ENCODE assay signal across 17 cellular contexts in genomic region chr20:6857929-6858328, GRCh38.
DNase-seq lines count a peak whose midpoint lies in the region; ATAC-seq and TF ChIP-seq lines count a peak whose summit lies in the region.
"Had no signal": no experiment of that assay in that cellular context is flagged by ENCODE, and none has a peak within 500 bp of the region (broad histone marks: within the 10 kb centered on the region; RNA-seq: fewer than 3 reads in every experiment).

No MANE protein-coding gene starts in this region.

- H3K4me3 Mint-ChIP-seq in neural progenitor cell, result no peak overlapping the region
- H3K4me3 Mint-ChIP-seq: B cell; CD4-positive, alpha-beta T cell; CD8-positive, alpha-beta T cell had no signal

- no peak overlapping the region for H3K27ac Mint-ChIP-seq in neural progenitor cell
- H3K27ac Mint-ChIP-seq: B cell; CD4-positive, alpha-beta T cell; CD8-positive, alpha-beta T cell had no signal

- no peaks in the 10 kb centered on the region for H3F3A ChIP-seq in neural progenitor cell (ENCODE audit: low read depth)

- H4K20me1 ChIP-seq in neural progenitor cell (ENCODE audit: low read depth), result no peaks in the 10 kb centered on the region
- H4K20me1 ChIP-seq: BLaER1 treated with 17β-estradiol and CSF1 and Interleukin-3, amounts not matched to agents 10 nM and 100 nM had no signal

- no peaks in the 10 kb centered on the region for H3K9me3 Mint-ChIP-seq in neural progenitor cell

- no peak overlapping the region for H3K4me2 ChIP-seq in neural progenitor cell
- H3K4me2 ChIP-seq: A549; BLaER1 treated with 17β-estradiol and CSF1 and Interleukin-3, amounts not matched to agents 10 nM and 100 nM had no signal

- H3K79me2 ChIP-seq in neural progenitor cell (ENCODE audit: low read depth), result no peaks in the 10 kb centered on the region

- H3K4me3 ChIP-seq in epithelial cell of esophagus (ENCODE audit: low read length) (no peak overlapping the region), neural progenitor cell (no peak overlapping the region), uterus (no peak overlapping the region)
- H3K4me3 ChIP-seq: A549; BLaER1 treated with 17β-estradiol and CSF1 and Interleukin-3, amounts not matched to agents 10 nM and 100 nM had no signal

- H3K27ac ChIP-seq in foreskin keratinocyte (no peak overlapping the region), neural progenitor cell (no peak overlapping the region), uterus (no peak overlapping the region)
- H3K27ac ChIP-seq: A549; BLaER1 treated with 17β-estradiol and CSF1 and Interleukin-3, amounts not matched to agents 10 nM and 100 nM; C4-2B had no signal

- TF ChIP-seq CTCF in epithelial cell of esophagus (IDR thresholded peaks at IDR 0.05; ENCODE audit: insufficient read depth, low read depth, low read length, missing control alignments) (no peak), foreskin keratinocyte (conservative IDR thresholded peaks at IDR 0.05) (no peak), neural progenitor cell (IDR thresholded peaks at IDR 0.05) (no peak), uterus (IDR thresholded peaks at IDR 0.05) (no peak)

- ATAC-seq in foreskin keratinocyte, result peak; percentile 60
- ATAC-seq in GM21723 (IDR thresholded peaks at IDR 0.05; ENCODE audit: unreplicated experiment), result no peak
- ATAC-seq: A549; CD8-positive, alpha-beta T cell had no signal

- H3K27me3 Mint-ChIP-seq in neural progenitor cell (ENCODE audit: insufficient read depth, low read depth), result peaks cover 2% of the 10 kb centered on the region
- H3K27me3 Mint-ChIP-seq: B cell; CD4-positive, alpha-beta T cell had no signal

- H3K4me1 Mint-ChIP-seq in neural progenitor cell, result peaks cover 12% of the 10 kb centered on the region
- H3K4me1 Mint-ChIP-seq: B cell had no signal

- no peak overlapping the region for H3K9ac ChIP-seq in neural progenitor cell
- H3K9ac ChIP-seq: BLaER1 treated with 17β-estradiol and CSF1 and Interleukin-3, amounts not matched to agents 10 nM and 100 nM had no signal

- no peaks in the 10 kb centered on the region for H3K27me3 ChIP-seq in foreskin keratinocyte
- no peaks in the 10 kb centered on the region for H3K27me3 ChIP-seq in neural progenitor cell
- H3K27me3 ChIP-seq in uterus, result no peaks in the 10 kb centered on the region
- H3K27me3 ChIP-seq: BLaER1 treated with 17β-estradiol and CSF1 and Interleukin-3, amounts not matched to agents 10 nM and 100 nM had no signal

- H2AFZ ChIP-seq in neural progenitor cell (replicated peaks), result peak overlapping the region; percentile 0

- H3K36me3 Mint-ChIP-seq in neural progenitor cell, result no peaks in the 10 kb centered on the region
- H3K36me3 Mint-ChIP-seq: CD8-positive, alpha-beta T cell had no signal

- H3K4me1 ChIP-seq in foreskin keratinocyte, result no peaks in the 10 kb centered on the region
- peaks cover 19% of the 10 kb centered on the region for H3K4me1 ChIP-seq in neural progenitor cell
- no peaks in the 10 kb centered on the region for H3K4me1 ChIP-seq in uterus
- H3K4me1 ChIP-seq: A549, Caco-2 had no signal

- TF ChIP-seq POLR2A in uterus (IDR thresholded peaks at IDR 0.05), result no peak

- no peaks in the 10 kb centered on the region for H3K9me3 ChIP-seq in neural progenitor cell (ENCODE audit: low read depth)
- no peaks in the 10 kb centered on the region for H3K9me3 ChIP-seq in uterus
- H3K9me3 ChIP-seq: A549; BLaER1 treated with 17β-estradiol and CSF1 and Interleukin-3, amounts not matched to agents 10 nM and 100 nM; Caco-2 had no signal

- DNase-seq in epithelial cell of esophagus (ENCODE audit: low read depth), result peak; percentile 42
- DNase-seq in foreskin keratinocyte, result peak in 1 of 2 donors; percentile 14
- no peak for DNase-seq in neural progenitor cell (ENCODE audit: low spot score)
- no peak for DNase-seq in uterus
- DNase-seq in 8988T, result no peak
- DNase-seq: AML-193; Caco-2; Calu3; CD4-positive, alpha-beta T cell; CD8-positive, alpha-beta T cell; DMS79 treated with DMSO at 0.1 percent for 48 hours; GF-D8 had no signal

- H3K36me3 ChIP-seq in neural progenitor cell (no peaks in the 10 kb centered on the region), uterus (no peaks in the 10 kb centered on the region)
- H3K36me3 ChIP-seq: BLaER1 treated with 17β-estradiol and CSF1 and Interleukin-3, amounts not matched to agents 10 nM and 100 nM had no signal

- intact Hi-C loops in uterus (cut with DNase I; ENCODE audit: low total_unique reads), result no loop called here
